ENCODE assay signal across 15 cellular contexts in the genomic region with DNA sequence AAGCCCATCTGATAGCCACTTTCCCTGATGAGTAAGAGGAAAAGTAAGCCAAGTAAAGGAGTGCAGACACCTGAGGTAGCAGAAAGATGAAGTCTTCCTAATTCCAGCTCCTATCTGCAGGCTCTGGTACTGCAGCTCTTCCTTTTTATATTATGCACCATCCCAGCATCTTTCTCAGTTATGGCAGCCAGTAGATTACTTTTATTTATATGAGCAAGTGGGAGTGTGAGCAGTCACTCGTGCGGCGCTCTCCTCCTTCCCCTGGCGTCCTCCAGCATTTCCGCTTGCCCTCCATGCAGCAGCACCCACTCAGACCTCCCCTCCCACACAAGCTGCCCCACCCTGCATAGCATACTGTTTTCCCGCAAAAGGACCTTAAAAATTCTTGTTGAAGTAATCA.
A peak's percentile ranks its signal among the peaks of the same experiment; 100 is the strongest.
DNase-seq lines count a peak whose midpoint lies in the region; FAIRE-seq and TF ChIP-seq lines count a peak whose summit lies in the region.
"Had no signal": no experiment of that assay in that cellular context is flagged by ENCODE, and none has a peak within 500 bp of the region (broad histone marks: within the 10 kb centered on the region; RNA-seq: fewer than 3 reads in every experiment).

No MANE protein-coding gene starts in this region.

- H3K14ac ChIP-seq in H1 (ENCODE audit: insufficient read length), result no peak overlapping the region

- no peak for FAIRE-seq in H1 (lab: Jason Lieb, UNC)
- FAIRE-seq: A204.1, G401.6 had no signal

- H3K4me3 ChIP-seq in H1 (ENCODE audit: extremely low read depth in 1 of 4, insufficient read depth in 2 of 4, low read depth in 3 of 4, low read length in 4 of 4) (no peak overlapping the region), retinal pigment epithelial cell (ENCODE audit: low read length) (no peak overlapping the region)
- H3K4me3 ChIP-seq: Peyer's patch had no signal

- H2AK5ac ChIP-seq in H1 (ENCODE audit: low read depth, low read length), result no peak overlapping the region

- H3K4me2 ChIP-seq in H1 (ENCODE audit: insufficient read depth in 1 of 2, low read depth in 2 of 2, low read length in 2 of 2), result no peak overlapping the region

- no peak overlapping the region for H3K4ac ChIP-seq in H1 (replicated peaks; ENCODE audit: insufficient read length, low read depth, low read length)

- no peak overlapping the region for H4K91ac ChIP-seq in H1 (replicated peaks; ENCODE audit: insufficient read length, low read length)

- TF ChIP-seq CTCF in H1 (IDR thresholded peaks at IDR 0.05; ENCODE audit: control extremely low read depth in 1 of 3, insufficient read depth in 1 of 3, low read depth in 1 of 3, low read length in 3 of 3), result peak in 2 of 3 experiments; percentile 33 to 54; a peak in 2 of 4 replicates
- peak; percentile 55 for TF ChIP-seq CTCF in retinal pigment epithelial cell (conservative IDR thresholded peaks at IDR 0.05; ENCODE audit: low read depth, low read length)

- no peak overlapping the region for H3K18ac ChIP-seq in H1 (ENCODE audit: extremely low read depth, low read length)

- TF ChIP-seq POLR2A in H1 (IDR thresholded peaks at IDR 0.05; ENCODE audit: control extremely low read depth in 1 of 2, low read depth in 2 of 2, low read length in 2 of 2), result no peak

- no peak overlapping the region for H4K8ac ChIP-seq in H1 (ENCODE audit: extremely low read depth, insufficient read depth, low read length)

- H3K36me3 ChIP-seq in H1 (ENCODE audit: control insufficient read depth in 2 of 4, insufficient read depth in 4 of 4, low read length in 3 of 4), result no peaks in the 10 kb centered on the region
- H3K36me3 ChIP-seq: Peyer's patch had no signal

- H3K9ac ChIP-seq in H1 (replicated peaks in 1 of 4; ENCODE audit: extremely low read depth in 1 of 4, low read depth in 3 of 4, low read length in 3 of 4), result no peak overlapping the region

- H3K9me3 ChIP-seq in H1 (ENCODE audit: insufficient read depth in 2 of 2, low read depth in 1 of 2, low read length in 1 of 2), result no peaks in the 10 kb centered on the region
- H3K9me3 ChIP-seq: Peyer's patch had no signal

- H2BK20ac ChIP-seq in H1 (ENCODE audit: low read length), result no peak overlapping the region

- CTCF ChIA-PET in H1 (lab: Charles Lee; ENCODE audit: partially characterized antibody), result interaction anchor here (0.6 to 4.7 kb wide), 27 partner anchors 11 to 1748 kb away, joined by 3 to 49 read pairs (median 3); no protein-coding TSS in a partner anchor

- no peaks in the 10 kb centered on the region for H3K79me1 ChIP-seq in H1 (ENCODE audit: low read depth, low read length)

- TF ChIP-seq EP300 in H1 (IDR thresholded peaks at IDR 0.05; ENCODE audit: borderline replicate concordance in 1 of 2, low read depth in 2 of 2, low read length in 2 of 2), result no peak

- no peak overlapping the region for H2AFZ ChIP-seq in H1 (ENCODE audit: low read length)

- DNase-seq in DMS53 (lab: John Stamatoyannopoulos, UW), result peak; percentile 42
- DNase-seq in DMS53 treated with DMSO at 0.1 percent for 48 hours (lab: John Stamatoyannopoulos, UW; ENCODE audit: unreplicated experiment), result no peak
- DNase-seq in NAMALWA (ENCODE audit: low spot score), result peak; percentile 10
- no peak for DNase-seq in H1 (ENCODE audit: low read depth in 1 of 2, low spot score in 2 of 2)
- no peak for DNase-seq in retinal pigment epithelial cell (ENCODE audit: low read depth)
- DNase-seq in NCI-H2196 treated with DMSO at 0.1 percent for 48 hours (lab: John Stamatoyannopoulos, UW; ENCODE audit: unreplicated experiment), result no peak
- DNase-seq in T-helper 9 cell, result no peak
- no peak for DNase-seq in activated effector memory CD4-positive, alpha-beta T cell treated with anti-CD3 and anti-CD28 coated beads, Interleukin-2, amount 50 U/mL, for 16 hours
- DNase-seq: activated gamma-delta T cell treated with Interleukin-2 at 50 U/mL for 16 hours; hypothalamus; NCI-H1436 treated with DMSO at 0.1 percent for 48 hours; Peyer's patch; stimulated activated naive CD8-positive, alpha-beta T cell treated with anti-CD3 and anti-CD28 coated beads, Interleukin-15, amount 100 ng/mL, for 72 hours had no signal

- POLR2A ChIA-PET in H1 (lab: Charles Lee; ENCODE audit: partially characterized antibody), result no interaction called here

- no peaks in the 10 kb centered on the region for H4K20me1 ChIP-seq in H1 (replicated peaks in 1 of 2; ENCODE audit: control insufficient read depth in 1 of 2, insufficient read depth in 2 of 2, low read length in 2 of 2)

- no peaks in the 10 kb centered on the region for H3K23me2 ChIP-seq in H1 (ENCODE audit: low read depth, low read length)

- no peak overlapping the region for H2BK5ac ChIP-seq in H1 (ENCODE audit: low read depth, low read length)

- no peaks in the 10 kb centered on the region for H3K79me2 ChIP-seq in H1 (ENCODE audit: control insufficient read depth in 1 of 2, insufficient read depth in 2 of 2, low read length in 2 of 2)

- WGBS in H1 (ENCODE audit: extremely low coverage in 1 of 2, insufficient coverage in 1 of 2, insufficient read length in 1 of 2, insufficient replicate concordance in 2 of 2, low coverage in 1 of 2, low lambda C conversion rate in 2 of 2, missing lambda C conversion rate in 1 of 2), 2 experiments, result 92% methylated on average over 6 of the region's 6 CpGs; no CpG with 5 or more reads in 1 of the 2 experiments

- H3K4me1 ChIP-seq in H1 (replicated peaks in 1 of 4; ENCODE audit: control insufficient read depth in 3 of 4, insufficient read depth in 4 of 4, low read length in 3 of 4), result peaks cover 0 to 2% (median 0%) of the 10 kb centered on the region in 4 experiments; a peak in 1 of 7 replicates
- H3K4me1 ChIP-seq: Peyer's patch had no signal

- no peak overlapping the region for H3K27ac ChIP-seq in H1 (ENCODE audit: low read depth, low read length)
- H3K27ac ChIP-seq: Peyer's patch had no signal

- H2BK120ac ChIP-seq in H1 (replicated peaks; ENCODE audit: low read depth, low read length), result no peak overlapping the region

- H3K23ac ChIP-seq in H1 (ENCODE audit: insufficient read length), result no peak overlapping the region

- TF ChIP-seq RAD21 in H1 (IDR thresholded peaks at IDR 0.05 in 1 of 2, conservative IDR thresholded peaks at IDR 0.05 in 1 of 2; ENCODE audit: low read depth in 2 of 2, low read length in 2 of 2), result peak; percentile 40 to 43

- no peak overlapping the region for H3K56ac ChIP-seq in H1 (replicated peaks; ENCODE audit: insufficient read length, low read depth, low read length)

- H3K27me3 ChIP-seq in H1 (replicated peaks in 1 of 4; ENCODE audit: control insufficient read depth in 3 of 4, extremely low read depth in 1 of 4, insufficient read depth in 3 of 4, low read length in 3 of 4), result no peaks in the 10 kb centered on the region
- H3K27me3 ChIP-seq: Peyer's patch had no signal

- no peak overlapping the region for H2BK12ac ChIP-seq in H1 (ENCODE audit: low read depth, low read length)

- no peak overlapping the region for H2BK15ac ChIP-seq in H1 (ENCODE audit: low read length)

- H4K5ac ChIP-seq in H1 (ENCODE audit: insufficient read length, low read depth, low read length), result no peak overlapping the region

TF ChIP-seq in H1, 55 proteins besides CTCF, POLR2A, EP300 and RAD21:
- TF ChIP-seq TBP (IDR thresholded peaks at IDR 0.05; ENCODE audit: low read depth, low read length) (no peak), TAF1 (IDR thresholded peaks at IDR 0.05; ENCODE audit: low read depth, low read length) (no peak), RFX5 (IDR thresholded peaks at IDR 0.05; ENCODE audit: borderline replicate concordance, low read depth, low read length) (no peak), KDM1A (IDR thresholded peaks at IDR 0.05; ENCODE audit: borderline replicate concordance, low read length) (no peak), TAF7 (optimal IDR thresholded peaks at IDR 0.05; ENCODE audit: borderline replicate concordance, low read depth, low read length) (no peak), YY1 (IDR thresholded peaks at IDR 0.05; ENCODE audit: low read depth, low read length) (no peak), POLR2AphosphoS5 (IDR thresholded peaks at IDR 0.05; ENCODE audit: low read depth, low read length) (no peak), RXRA (IDR thresholded peaks at IDR 0.05; ENCODE audit: insufficient read depth, low read depth, low read length) (no peak), SUZ12 (IDR thresholded peaks at IDR 0.05; ENCODE audit: low read length) (no peak), SIX5 (IDR thresholded peaks at IDR 0.05; ENCODE audit: low read depth, low read length) (no peak)
- TF ChIP-seq, protein P1, sequence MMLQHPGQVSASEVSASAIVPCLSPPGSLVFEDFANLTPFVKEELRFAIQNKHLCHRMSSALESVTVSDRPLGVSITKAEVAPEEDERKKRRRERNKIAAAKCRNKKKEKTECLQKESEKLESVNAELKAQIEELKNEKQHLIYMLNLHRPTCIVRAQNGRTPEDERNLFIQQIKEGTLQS (IDR thresholded peaks at IDR 0.05; ENCODE audit: insufficient read depth, low read depth, low read length), result no peak
TF ChIP-seq in H1: peak in this region for 0.

Comparison
In these comparisons a context has a peak if more than half of its experiments do, and no peak if none do; other contexts are left out.
1. DNase-seq: peak in DMS53 (single experiment) and NAMALWA (single experiment); none in DMS53 treated with DMSO at 0.1 percent for 48 hours (single experiment), H1 (0 of 2), retinal pigment epithelial cell (single experiment), NCI-H2196 treated with DMSO at 0.1 percent for 48 hours (single experiment), T-helper 9 cell (single experiment) and activated effector memory CD4-positive, alpha-beta T cell treated with anti-CD3 and anti-CD28 coated beads, Interleukin-2, amount 50 U/mL, for 16 hours (single experiment).